24 cellular contexts compared by ENCODE assay signal in the genomic region with DNA sequence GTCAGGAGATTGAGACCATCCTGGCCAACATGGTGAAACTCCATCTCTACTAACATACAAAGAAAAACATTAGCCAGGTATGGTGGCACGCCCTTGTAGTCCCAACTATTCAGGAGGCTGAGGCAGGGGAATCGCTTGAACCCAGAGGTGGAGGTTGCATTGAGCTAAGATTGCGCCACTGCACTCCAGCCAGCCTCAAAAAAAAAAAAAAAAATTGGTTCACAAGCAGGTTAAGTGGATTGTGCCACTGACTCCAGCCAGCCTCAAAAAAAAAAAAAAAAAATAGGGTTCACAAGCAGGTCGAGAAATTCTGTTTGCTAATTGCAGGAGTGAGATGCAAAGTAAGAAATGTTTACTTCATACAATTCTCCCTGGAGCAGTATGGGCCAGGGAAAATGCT. TPM values are rescaled to one million over a fixed set of nuclear protein-coding genes. Genes with fewer than 3 reads are reported as not detected.
DNase-seq lines count a peak whose midpoint lies in the region; ATAC-seq and TF ChIP-seq lines count a peak whose summit lies in the region.
"Had no signal": no experiment of that assay in that cellular context is flagged by ENCODE, and none has a peak within 500 bp of the region (broad histone marks: within the 10 kb centered on the region; RNA-seq: fewer than 3 reads in every experiment).

No MANE protein-coding gene starts in this region.

- H3K9me3 ChIP-seq in HUES6 (ENCODE audit: control insufficient read depth, insufficient read depth, low read depth, low read length): peaks cover 5% of the 10 kb centered on the region; the same call in 1 of the 2 replicates
- peaks cover 41% of the 10 kb centered on the region for H3K9me3 ChIP-seq in endodermal cell (ENCODE audit: control insufficient read depth, low read length)
- no peaks in the 10 kb centered on the region for H3K9me3 ChIP-seq in lower lobe of right lung
- H3K9me3 ChIP-seq: HAP-1, MG63 had no signal

- DNase-seq in COLO829 (ENCODE audit: low spot score) (peak; percentile 20), endodermal cell (no peak), lower lobe of right lung (no peak), NCI-H187 (lab: John Stamatoyannopoulos, UW) (no peak), HCEC 1CT (no peak), NCI-H510A treated with DMSO at 0.1 percent for 48 hours (lab: John Stamatoyannopoulos, UW) (no peak)
- DNase-seq: DMS153, DND-41, Karpas-422, MG63, NCI-H1092, NCI-H1417 treated with DMSO at 0.1 percent for 48 hours, NCI-H1694 treated with DMSO at 0.1 percent for 48 hours, NCI-H2081 treated with DMSO at 0.1 percent for 48 hours, NCI-H2171 treated with DMSO at 0.1 percent for 48 hours, NCI-H345, NCI-H524, NCI-H774, SIG-M5 had no signal

- no peak overlapping the region for H3K4me3 Mint-ChIP-seq in endodermal cell

- no peaks in the 10 kb centered on the region for H3K36me3 ChIP-seq in HUES6 (ENCODE audit: control insufficient read depth, insufficient read depth, low read length)
- no peaks in the 10 kb centered on the region for H3K36me3 ChIP-seq in endodermal cell (ENCODE audit: control insufficient read depth, insufficient read depth, low read length)
- no peaks in the 10 kb centered on the region for H3K36me3 ChIP-seq in lower lobe of right lung
- H3K36me3 ChIP-seq: HAP-1, MG63 had no signal

- H3K36me3 Mint-ChIP-seq in endodermal cell (ENCODE audit: low read depth): no peaks in the 10 kb centered on the region

- 85 to 94% methylated on average over 3 to 4 of the region's 4 CpGs for WGBS in endodermal cell (ENCODE audit: insufficient coverage in 1 of 2, insufficient read length in 1 of 2), 2 experiments

- H3K9me3 Mint-ChIP-seq in endodermal cell: peaks cover 30% of the 10 kb centered on the region

- peak overlapping the region; percentile 75 for H3K27ac ChIP-seq in HUES6 (ENCODE audit: low read depth, low read length)
- H3K27ac ChIP-seq in endodermal cell (ENCODE audit: low read depth, low read length): no peak overlapping the region
- H3K27ac ChIP-seq in lower lobe of right lung: no peak overlapping the region
- H3K27ac ChIP-seq: SK-N-MC had no signal

- H3K27me3 ChIP-seq in HUES6 (ENCODE audit: control insufficient read depth, insufficient read depth, low read length): no peaks in the 10 kb centered on the region
- H3K27me3 ChIP-seq in endodermal cell (ENCODE audit: control insufficient read depth, insufficient read depth, low read length, poor library complexity, severe bottlenecking): no peaks in the 10 kb centered on the region
- no peaks in the 10 kb centered on the region for H3K27me3 ChIP-seq in lower lobe of right lung (ENCODE audit: low read depth)
- H3K27me3 ChIP-seq: MG63 had no signal

- peaks cover 2% of the 10 kb centered on the region for H3K27me3 Mint-ChIP-seq in endodermal cell (ENCODE audit: insufficient read depth)

- peaks cover 22% of the 10 kb centered on the region for H3K4me1 Mint-ChIP-seq in endodermal cell

- intact Hi-C loops in lower lobe of right lung (cut with DNase I): no loop called here

- H3K27ac Mint-ChIP-seq in endodermal cell: no peak overlapping the region

- TF ChIP-seq CTCF in endodermal cell (conservative IDR thresholded peaks at IDR 0.05) (no peak), lower lobe of right lung (IDR thresholded peaks at IDR 0.05) (no peak)

- peak; percentile 47 to 74 for ATAC-seq in lower lobe of right lung

- H3K9ac ChIP-seq in HUES6 (ENCODE audit: low read length) (peak overlapping the region; percentile 50), endodermal cell (ENCODE audit: extremely low read depth, low read length, poor library complexity, severe bottlenecking) (no peak overlapping the region)

- H3K4me3 ChIP-seq in HUES6 (ENCODE audit: low read depth, low read length) (peak overlapping the region; percentile 1), endodermal cell (ENCODE audit: low read length) (peak overlapping the region; percentile 47), lower lobe of right lung (no peak overlapping the region)
- H3K4me3 ChIP-seq: HAP-1, MG63, SK-N-MC had no signal

- H3K4me1 ChIP-seq in HUES6 (ENCODE audit: control insufficient read depth, insufficient read depth, low read length) (peaks cover 34% of the 10 kb centered on the region), endodermal cell (ENCODE audit: control insufficient read depth, insufficient read depth, low read length) (no peaks in the 10 kb centered on the region), lower lobe of right lung (peaks cover 7% of the 10 kb centered on the region)
- H3K4me1 ChIP-seq: HAP-1 had no signal

RNA-seq across cellular contexts. Expression of a gene that starts 6.1 kb away (rescaled TPM):
- total RNA-seq in endodermal cell (not detected), lower lobe of right lung (not detected)
- polyA plus RNA-seq in endodermal cell (2013, experiment 1 of 2): not detected
- not detected for polyA plus RNA-seq in endodermal cell (2013, experiment 2 of 2)
- total RNA-seq: A172 had no signal
- polyA plus RNA-seq: BJ had no signal

RNA-seq across cellular contexts. Expression of a gene that starts 6.8 kb away (rescaled TPM):
- total RNA-seq in endodermal cell (not detected), lower lobe of right lung (27.3 TPM)
- not detected for polyA plus RNA-seq in endodermal cell (2013, experiment 1 of 2)
- polyA plus RNA-seq in endodermal cell (2013, experiment 2 of 2): 0.33 TPM
- total RNA-seq: A172 had no signal
- polyA plus RNA-seq: BJ had no signal

RNA-seq across cellular contexts. Expression of a gene that starts 28.4 kb away (rescaled TPM):
- total RNA-seq in endodermal cell (10 to 100 TPM in 1 of 2 donors, 1 to 10 TPM in 1; 9.9 to 10.7 TPM), lower lobe of right lung (694 TPM)
- 41.2 TPM for polyA plus RNA-seq in endodermal cell (2013, experiment 1 of 2)
- 25.8 TPM for polyA plus RNA-seq in endodermal cell (2013, experiment 2 of 2)
- total RNA-seq: A172 had no signal
- polyA plus RNA-seq: BJ had no signal

RNA-seq across cellular contexts. Expression of a gene that starts 28.6 kb away (rescaled TPM):
- total RNA-seq in endodermal cell: not detected
- not detected for polyA plus RNA-seq in endodermal cell (2013, experiment 1 of 2)
- polyA plus RNA-seq in endodermal cell (2013, experiment 2 of 2): not detected
- not detected for total RNA-seq in lower lobe of right lung
- total RNA-seq: A172 had no signal
- polyA plus RNA-seq: BJ had no signal

Comparison
In these comparisons a context has a peak if more than half of its experiments do, and no peak if none do; other contexts are left out.
1. RNA of a gene that starts 6.8 kb away (total RNA-seq): 27.3 TPM in lower lobe of right lung (single experiment); not detected in endodermal cell; every median in the first group is over 10 times any median in the second.
2. RNA of a gene that starts 28.4 kb away (total RNA-seq): 694 TPM in lower lobe of right lung (single experiment); 9.9 to 10.7 TPM in endodermal cell; every median in the first group is over 10 times any median in the second.